In genomic region chr1:201309420-201309819, GRCh38 we compare ENCODE assay signal across 1 cellular context.
TF ChIP-seq lines count a peak whose summit lies in the region.

No MANE protein-coding gene starts in this region.

TF ChIP-seq in K562, 482 proteins besides CTCF, POLR2A, EP300 and RAD21 (continued from another document and continues in another):
- no peak for TF ChIP-seq CHCHD3 (CRISPR knock-in tag; IDR thresholded peaks at IDR 0.05)
- TF ChIP-seq KLF13 (tag; IDR thresholded peaks at IDR 0.05; ENCODE audit: borderline replicate concordance, low read depth): peak; percentile 52; the same call in 1 of the 2 replicates
- no peak for TF ChIP-seq NCOA4 (IDR thresholded peaks at IDR 0.05; ENCODE audit: partially characterized antibody)
- TF ChIP-seq SMC3 (conservative IDR thresholded peaks at IDR 0.05; ENCODE audit: insufficient read depth, low read depth, low read length): 0 out of 2 replicates have a peak, but pooled peaks have one; percentile 29
- TF ChIP-seq ZNF133 (CRISPR knock-in tag; IDR thresholded peaks at IDR 0.05): no peak
- no peak for TF ChIP-seq ZBTB5 (IDR thresholded peaks at IDR 0.05)
- TF ChIP-seq ZBTB17 (CRISPR knock-in tag; IDR thresholded peaks at IDR 0.05): no peak
- TF ChIP-seq NONO (IDR thresholded peaks at IDR 0.05; ENCODE audit: low read depth in 2 of 2, low read length in 1 of 2): no peak
- TF ChIP-seq ZNF778 (CRISPR knock-in tag; IDR thresholded peaks at IDR 0.05): no peak
- TF ChIP-seq FOXP4 (CRISPR knock-in tag; IDR thresholded peaks at IDR 0.05; ENCODE audit: borderline replicate concordance): no peak
- peak in 1 of 2 experiments; percentile 67; a peak in 2 of 4 replicates for TF ChIP-seq RCOR1 (IDR thresholded peaks at IDR 0.05; ENCODE audit: borderline replicate concordance in 1 of 2, low read depth in 2 of 2, low read length in 2 of 2)
- TF ChIP-seq MNT (conservative IDR thresholded peaks at IDR 0.05): peak in 1 of 2 experiments; percentile 37; a peak in 1 of 4 replicates
- TF ChIP-seq DLX4 (CRISPR knock-in tag; IDR thresholded peaks at IDR 0.05): no peak
- no peak for TF ChIP-seq ZNF445 (CRISPR knock-in tag; IDR thresholded peaks at IDR 0.05; ENCODE audit: low read depth)
- no peak for TF ChIP-seq CHAMP1 (IDR thresholded peaks at IDR 0.05)
- no peak for TF ChIP-seq THRA (IDR thresholded peaks at IDR 0.05)
- peak in 1 of 2 experiments; percentile 37; a peak in 1 of 4 replicates for TF ChIP-seq FOXK2 (conservative IDR thresholded peaks at IDR 0.05 in 1 of 2, IDR thresholded peaks at IDR 0.05 in 1 of 2; ENCODE audit: low read depth in 2 of 2)
- 0 out of 2 replicates have a peak, but pooled peaks have one; percentile 16 for TF ChIP-seq CBFA2T3 (IDR thresholded peaks at IDR 0.05)
- peak; percentile 46; the same call in 1 of the 2 replicates for TF ChIP-seq CREM (IDR thresholded peaks at IDR 0.05; ENCODE audit: low read depth)
- no peak for TF ChIP-seq ZKSCAN1 (IDR thresholded peaks at IDR 0.05; ENCODE audit: low read depth, low read length)
- 0 out of 2 replicates have a peak, but pooled peaks have one; percentile 36 for TF ChIP-seq ATF7 (IDR thresholded peaks at IDR 0.05)
- TF ChIP-seq CXXC5 (CRISPR knock-in tag; IDR thresholded peaks at IDR 0.05): peak; percentile 58
- peak; percentile 23; the same call in 1 of the 2 replicates for TF ChIP-seq ESRRA (IDR thresholded peaks at IDR 0.05; ENCODE audit: borderline replicate concordance, low read depth)
- peak; percentile 92 for TF ChIP-seq GATA2 (CRISPR knock-in tag; IDR thresholded peaks at IDR 0.05)
- TF ChIP-seq FIP1L1 (IDR thresholded peaks at IDR 0.05; ENCODE audit: low read depth, low read length, poor library complexity, severe bottlenecking): no peak
- peak; percentile 56 for TF ChIP-seq MYC (IDR thresholded peaks at IDR 0.05; ENCODE audit: low read depth, low read length)
- TF ChIP-seq MYC (CRISPR knock-in tag; IDR thresholded peaks at IDR 0.05; ENCODE audit: borderline replicate concordance, low read depth): no peak
- TF ChIP-seq CREB1 (IDR thresholded peaks at IDR 0.05): 0 out of 2 replicates have a peak, but pooled peaks have one; percentile 22
- no peak for TF ChIP-seq CREB1 (CRISPR knock-in tag; IDR thresholded peaks at IDR 0.05)
- no peak for TF ChIP-seq ZNF146 (CRISPR knock-in tag; IDR thresholded peaks at IDR 0.05; ENCODE audit: unreplicated experiment)
- TF ChIP-seq USF1 (CRISPR knock-in tag; IDR thresholded peaks at IDR 0.05): peak; percentile 60; the same call in 1 of the 2 replicates
- TF ChIP-seq CREB5 (CRISPR knock-in tag; IDR thresholded peaks at IDR 0.05): no peak
- no peak for TF ChIP-seq SAFB (IDR thresholded peaks at IDR 0.05; ENCODE audit: borderline replicate concordance, low read depth, low read length)
- TF ChIP-seq LEF1 (IDR thresholded peaks at IDR 0.05): peak; percentile 80; the same call in 1 of the 2 replicates
- TF ChIP-seq ATF1 (CRISPR knock-in tag; IDR thresholded peaks at IDR 0.05): no peak
- TF ChIP-seq ATF1 (tag; IDR thresholded peaks at IDR 0.05): peak; percentile 26; the same call in 1 of the 2 replicates
- peak; percentile 93 for TF ChIP-seq SOX6 (IDR thresholded peaks at IDR 0.05)
- TF ChIP-seq HES1 (IDR thresholded peaks at IDR 0.05; ENCODE audit: low read depth): peak; percentile 71; the same call in 1 of the 2 replicates
- TF ChIP-seq BCLAF1 (IDR thresholded peaks at IDR 0.05; ENCODE audit: borderline replicate concordance in 1 of 2, control insufficient read depth in 1 of 2, low read depth in 2 of 2, low read length in 1 of 2): no peak
- no peak for TF ChIP-seq NFYB (IDR thresholded peaks at IDR 0.05; ENCODE audit: extremely low read depth, insufficient read length)
- TF ChIP-seq RB1 (IDR thresholded peaks at IDR 0.05; ENCODE audit: low read depth): peak; percentile 44; the same call in 1 of the 2 replicates
- TF ChIP-seq ZNF740 (CRISPR knock-in tag; IDR thresholded peaks at IDR 0.05): peak; percentile 77
- TF ChIP-seq ZNF740 (tag; IDR thresholded peaks at IDR 0.05): 0 out of 4 replicates have a peak, but pooled peaks of 1 of the 2 experiments have one; percentile 51
- peak; percentile 69 for TF ChIP-seq SMAD4 (CRISPR knock-in tag; conservative IDR thresholded peaks at IDR 0.05)
- no peak for TF ChIP-seq XRCC5 (IDR thresholded peaks at IDR 0.05; ENCODE audit: low read depth, low read length)
- TF ChIP-seq MAFF (IDR thresholded peaks at IDR 0.05; ENCODE audit: low read length): no peak
